23 cellular contexts compared by ENCODE assay signal in the genomic region with DNA sequence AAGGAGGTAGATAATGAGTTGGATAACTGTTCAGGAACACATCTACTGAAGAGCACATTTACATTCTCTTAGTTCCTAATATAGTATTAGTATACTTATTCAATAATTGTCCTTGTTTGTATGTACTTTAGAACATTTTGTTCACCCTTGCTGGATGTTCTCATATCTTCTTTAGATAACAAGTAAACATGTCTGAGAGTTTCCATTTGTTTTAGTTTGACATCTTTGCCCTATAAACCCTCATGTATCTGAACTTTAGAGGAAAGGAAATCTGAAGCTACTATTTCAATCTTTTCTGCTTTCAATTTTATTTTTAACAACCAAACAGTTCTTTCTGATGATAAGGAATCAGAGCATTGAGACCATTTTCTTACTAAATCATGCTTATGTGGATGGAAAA.
DNase-seq lines count a peak whose midpoint lies in the region; ATAC-seq and TF ChIP-seq lines count a peak whose summit lies in the region.
"Had no signal": no experiment of that assay in that cellular context is flagged by ENCODE, and none has a peak within 500 bp of the region (broad histone marks: within the 10 kb centered on the region; RNA-seq: fewer than 3 reads in every experiment).

No MANE protein-coding gene starts in this region.

- H3K4me2 ChIP-seq in KMS-11: peak overlapping the region; percentile 81
- no peak overlapping the region for H3K4me2 ChIP-seq in mesenchymal stem cell (ENCODE audit: low read length, poor library complexity, severe bottlenecking)
- H3K4me2 ChIP-seq: BLaER1, SK-N-SH had no signal

- no peak overlapping the region for H2BK5ac ChIP-seq in mesenchymal stem cell (ENCODE audit: low read depth, low read length, poor library complexity, severe bottlenecking)

- H3K27ac ChIP-seq in KMS-11: peak overlapping the region; percentile 94
- H3K27ac ChIP-seq in mesenchymal stem cell (ENCODE audit: low read length, poor library complexity, severe bottlenecking): no peak overlapping the region
- no peak overlapping the region for H3K27ac ChIP-seq in esophagus muscularis mucosa (replicated peaks in 1 of 4)
- H3K27ac ChIP-seq: BLaER1, stomach had no signal

- H3K79me2 ChIP-seq in KMS-11 (ENCODE audit: insufficient read depth, low read depth): no peaks in the 10 kb centered on the region

- no peak overlapping the region for H2AK5ac ChIP-seq in mesenchymal stem cell (ENCODE audit: low read length, severe bottlenecking)

- no peak overlapping the region for H2BK12ac ChIP-seq in mesenchymal stem cell (ENCODE audit: low read length in 2 of 2)

- no peaks in the 10 kb centered on the region for H3K27me3 Mint-ChIP-seq in activated T-cell treated with anti-CD3 and anti-CD28 coated beads, Interleukin-2, amount 50 U/mL, for 4 hours (ENCODE audit: low read depth)
- H3K27me3 Mint-ChIP-seq in activated T-helper 2 cell treated with anti-CD3 and anti-CD28 coated beads, Interferon-gamma antibody, Interleukin-2, Interleukin-4, amounts not matched to agents 10 μg/mL and 5 μg/mL and 100 μg/mL, durations not matched to agents 14 hours and 24 hours and 36 hours (ENCODE audit: low read depth): no peaks in the 10 kb centered on the region
- H3K27me3 Mint-ChIP-seq: naive thymus-derived CD8-positive, alpha-beta T cell had no signal

- H4K20me1 ChIP-seq in KMS-11 (ENCODE audit: insufficient read depth): no peaks in the 10 kb centered on the region
- H4K20me1 ChIP-seq: BLaER1 had no signal

- no peak overlapping the region for H3K23ac ChIP-seq in mesenchymal stem cell (ENCODE audit: low read length in 2 of 2)

- no peak overlapping the region for H4K91ac ChIP-seq in mesenchymal stem cell (ENCODE audit: low read length)

- no peaks in the 10 kb centered on the region for H3K36me3 Mint-ChIP-seq in activated T-cell treated with anti-CD3 and anti-CD28 coated beads, Interleukin-2, amount 50 U/mL, for 4 hours (ENCODE audit: insufficient read depth)
- H3K36me3 Mint-ChIP-seq in activated T-helper 2 cell treated with anti-CD3 and anti-CD28 coated beads, Interferon-gamma antibody, Interleukin-2, Interleukin-4, amounts not matched to agents 10 μg/mL and 5 μg/mL and 100 μg/mL, durations not matched to agents 14 hours and 24 hours and 36 hours (ENCODE audit: low read depth): no peaks in the 10 kb centered on the region
- H3K36me3 Mint-ChIP-seq: activated naive CD4-positive, alpha-beta T cell treated with anti-CD3 and anti-CD28 coated beads, Interleukin-2, amount 50 U/mL, for 72 hours had no signal

- no peaks in the 10 kb centered on the region for H3K27me3 ChIP-seq in KMS-11 (ENCODE audit: insufficient read depth, low read depth)
- no peaks in the 10 kb centered on the region for H3K27me3 ChIP-seq in mesenchymal stem cell (ENCODE audit: control insufficient read depth in 1 of 2, insufficient read depth in 1 of 2, low read length in 2 of 2)
- no peaks in the 10 kb centered on the region for H3K27me3 ChIP-seq in esophagus muscularis mucosa

- H3K4ac ChIP-seq in mesenchymal stem cell (ENCODE audit: low read depth in 1 of 2, low read length in 2 of 2): no peak overlapping the region

- H3K4me3 ChIP-seq in KMS-11 (IDR thresholded peaks at IDR 0.05; ENCODE audit: insufficient read depth, low read depth, low read length) (no peak overlapping the region), mesenchymal stem cell (ENCODE audit: insufficient read depth in 1 of 2, low read depth in 1 of 2, low read length in 2 of 2) (no peak overlapping the region), esophagus muscularis mucosa (no peak overlapping the region)
- H3K4me3 ChIP-seq: BLaER1, GM12878, stomach had no signal

- no peak overlapping the region for H3K14ac ChIP-seq in mesenchymal stem cell (ENCODE audit: low read length in 2 of 2)

- no peak for DNase-seq in activated T-cell treated with anti-CD3 and anti-CD28 coated beads, Interleukin-2, amount 50 U/mL, for 4 hours
- DNase-seq in activated T-cell treated with anti-CD3 and anti-CD28 coated beads, Interleukin-2, amount 50 U/mL, for 48 hours: no peak
- no peak for DNase-seq in activated T-helper 2 cell treated with anti-CD3 and anti-CD28 coated beads, Interferon-gamma antibody, Interleukin-2, Interleukin-4, amounts not matched to agents 10 μg/mL and 5 μg/mL and 100 μg/mL, durations not matched to agents 14 hours and 24 hours and 36 hours (ENCODE audit: low spot score)
- DNase-seq in mesenchymal stem cell (peak; percentile 28), KG1 (lab: John Stamatoyannopoulos, UW) (no peak), esophagus muscularis mucosa (ENCODE audit: extremely low spot score) (no peak)
- DNase-seq: activated CD4-positive, CD25-positive, alpha-beta regulatory T cell treated with anti-CD3 and anti-CD28 coated beads, Interleukin-2, amount 50 U/mL, for 72 hours; activated effector memory CD4-positive, alpha-beta T cell treated with Interleukin-2 at 50 U/mL for 16 hours; cortex of kidney; effector memory CD4-positive, alpha-beta T cell; KBM-7; naive thymus-derived CD8-positive, alpha-beta T cell; NCI-H1417; NCI-H2029; NCI-H524 treated with DMSO at 0.1 percent for 48 hours; NK-92 treated with Interleukin-12 subunit alpha and Interleukin-12 subunit beta, amount 100 ng/mL, for 24 hours; right cardiac atrium; SK-N-SH; stomach had no signal

- H4K8ac ChIP-seq in mesenchymal stem cell (ENCODE audit: low read length): no peak overlapping the region

- peaks cover 30% of the 10 kb centered on the region for H3K4me1 Mint-ChIP-seq in activated T-cell treated with anti-CD3 and anti-CD28 coated beads, Interleukin-2, amount 50 U/mL, for 4 hours (ENCODE audit: low read depth)
- peaks cover 58% of the 10 kb centered on the region for H3K4me1 Mint-ChIP-seq in activated T-helper 2 cell treated with anti-CD3 and anti-CD28 coated beads, Interferon-gamma antibody, Interleukin-2, Interleukin-4, amounts not matched to agents 10 μg/mL and 5 μg/mL and 100 μg/mL, durations not matched to agents 14 hours and 24 hours and 36 hours (ENCODE audit: low read depth)

- H3K4me1 ChIP-seq in KMS-11 (ENCODE audit: low read depth, poor library complexity, severe bottlenecking) (peaks cover 81% of the 10 kb centered on the region), mesenchymal stem cell (ENCODE audit: control insufficient read depth, insufficient read depth, low read depth, low read length) (no peaks in the 10 kb centered on the region), esophagus muscularis mucosa (no peaks in the 10 kb centered on the region)
- H3K4me1 ChIP-seq: BLaER1, stomach had no signal

- H3K9me3 ChIP-seq in mesenchymal stem cell (ENCODE audit: control insufficient read depth, low read length) (no peaks in the 10 kb centered on the region), esophagus muscularis mucosa (no peaks in the 10 kb centered on the region)
- H3K9me3 ChIP-seq: BLaER1, SK-N-SH, stomach had no signal

- intact Hi-C loops in activated T-helper 2 cell treated with anti-CD3 and anti-CD28 coated beads, Interferon-gamma antibody, Interleukin-2, Interleukin-4, amounts not matched to agents 10 μg/mL and 5 μg/mL and 100 μg/mL, durations not matched to agents 14 hours and 24 hours and 36 hours (cut with micrococcal nuclease): loop anchor here (1.0 to 10.0 kb wide), 2 partner anchors 92 to 162 kb away; no protein-coding TSS in a partner anchor
- intact Hi-C loops in esophagus muscularis mucosa (cut with DNase I): no loop called here

- peak overlapping the region; percentile 30; the same call in 1 of the 2 replicates for H2AFZ ChIP-seq in KMS-11 (ENCODE audit: low read depth)
- no peak overlapping the region for H2AFZ ChIP-seq in mesenchymal stem cell (ENCODE audit: low read depth, low read length)

- no peak for ATAC-seq in activated T-cell treated with anti-CD3 and anti-CD28 coated beads, Interleukin-2, amount 50 U/mL, for 4 hours
- ATAC-seq: naive thymus-derived CD8-positive, alpha-beta T cell; right cardiac atrium had no signal

- H3K18ac ChIP-seq in mesenchymal stem cell (ENCODE audit: low read depth in 1 of 2, low read length in 2 of 2): no peak overlapping the region

- H3K9me3 Mint-ChIP-seq in activated T-cell treated with anti-CD3 and anti-CD28 coated beads, Interleukin-2, amount 50 U/mL, for 4 hours: no peaks in the 10 kb centered on the region
- no peaks in the 10 kb centered on the region for H3K9me3 Mint-ChIP-seq in activated T-helper 2 cell treated with anti-CD3 and anti-CD28 coated beads, Interferon-gamma antibody, Interleukin-2, Interleukin-4, amounts not matched to agents 10 μg/mL and 5 μg/mL and 100 μg/mL, durations not matched to agents 14 hours and 24 hours and 36 hours
- H3K9me3 Mint-ChIP-seq: activated naive CD4-positive, alpha-beta T cell treated with anti-CD3 and anti-CD28 coated beads, Interleukin-2, amount 50 U/mL, for 72 hours; naive thymus-derived CD8-positive, alpha-beta T cell had no signal

- no peak for TF ChIP-seq POLR2A in esophagus muscularis mucosa (IDR thresholded peaks at IDR 0.05; ENCODE audit: low read depth)

- H3K27ac Mint-ChIP-seq in activated T-helper 2 cell treated with anti-CD3 and anti-CD28 coated beads, Interferon-gamma antibody, Interleukin-2, Interleukin-4, amounts not matched to agents 10 μg/mL and 5 μg/mL and 100 μg/mL, durations not matched to agents 14 hours and 24 hours and 36 hours: peak overlapping the region; percentile 77
- H3K27ac Mint-ChIP-seq: activated naive CD4-positive, alpha-beta T cell treated with anti-CD3 and anti-CD28 coated beads, Interleukin-2, amount 50 U/mL, for 72 hours; naive thymus-derived CD8-positive, alpha-beta T cell had no signal

- peak overlapping the region; percentile 4 for H3K4me3 Mint-ChIP-seq in activated T-cell treated with anti-CD3 and anti-CD28 coated beads, Interleukin-2, amount 50 U/mL, for 4 hours
- H3K4me3 Mint-ChIP-seq in activated T-helper 2 cell treated with anti-CD3 and anti-CD28 coated beads, Interferon-gamma antibody, Interleukin-2, Interleukin-4, amounts not matched to agents 10 μg/mL and 5 μg/mL and 100 μg/mL, durations not matched to agents 14 hours and 24 hours and 36 hours (ENCODE audit: low read depth): peak overlapping the region; percentile 17
- H3K4me3 Mint-ChIP-seq: naive thymus-derived CD8-positive, alpha-beta T cell had no signal

- no peaks in the 10 kb centered on the region for H3K36me3 ChIP-seq in KMS-11 (ENCODE audit: insufficient read depth)
- no peaks in the 10 kb centered on the region for H3K36me3 ChIP-seq in mesenchymal stem cell (ENCODE audit: control insufficient read depth in 1 of 2, insufficient read depth in 2 of 2, low read depth in 1 of 2, low read length in 2 of 2)
- H3K36me3 ChIP-seq in esophagus muscularis mucosa: no peaks in the 10 kb centered on the region
- H3K36me3 ChIP-seq: BLaER1, stomach had no signal

- H3K9ac ChIP-seq in KMS-11: no peak overlapping the region
- H3K9ac ChIP-seq in mesenchymal stem cell (ENCODE audit: low read length): no peak overlapping the region
- H3K9ac ChIP-seq: BLaER1, SK-N-SH had no signal

- no peaks in the 10 kb centered on the region for H3K79me1 ChIP-seq in mesenchymal stem cell (replicated peaks; ENCODE audit: low read length, poor library complexity, severe bottlenecking)

- TF ChIP-seq CTCF in KMS-11 (conservative IDR thresholded peaks at IDR 0.05; ENCODE audit: low read depth, low read length): no peak
- TF ChIP-seq CTCF in esophagus muscularis mucosa (IDR thresholded peaks at IDR 0.05): no peak

- no peak overlapping the region for H2BK120ac ChIP-seq in mesenchymal stem cell (ENCODE audit: low read depth, low read length)

- H2BK15ac ChIP-seq in mesenchymal stem cell (ENCODE audit: low read depth, poor library complexity, severe bottlenecking): no peak overlapping the region

- TF ChIP-seq EP300 in esophagus muscularis mucosa (IDR thresholded peaks at IDR 0.05): no peak
